Comparison of ENCODE assay signal across 8 cellular contexts in genomic region chr21:43728467-43729390, GRCh38.
DNase-seq lines count a peak whose midpoint lies in the region; ATAC-seq lines count a peak whose summit lies in the region.

No MANE protein-coding gene starts in this region.

- peak; percentile 43 for ATAC-seq in GM18508 (IDR thresholded peaks at IDR 0.05; ENCODE audit: insufficient read depth, unreplicated experiment)
- ATAC-seq in HG02943 (IDR thresholded peaks at IDR 0.05; ENCODE audit: low read depth, unreplicated experiment), result peak; percentile 56

- peak; percentile 87 for DNase-seq in NCI-H2171 (lab: John Stamatoyannopoulos, UW)
- peak; percentile 75 for DNase-seq in activated CD4-positive, CD25-positive, alpha-beta regulatory T cell treated with anti-CD3 and anti-CD28 coated beads, Interleukin-2, amount 50 U/mL, for 72 hours
- peak; percentile 76 for DNase-seq in cerebellar cortex (ENCODE audit: low spot score)
- DNase-seq in iris pigment epithelial cell (ENCODE audit: low read depth), result peak; percentile 100
- peak; percentile 88 for DNase-seq in smooth muscle cell of the brain vasculature (ENCODE audit: low read depth, low spot score)
- DNase-seq in NCI-H774 (lab: John Stamatoyannopoulos, UW), result no peak
